In genomic region chr12:124458220-124458991, GRCh38 we compare ENCODE assay signal across 9 cellular contexts.
DNase-seq lines count a peak whose midpoint lies in the region; ATAC-seq, FAIRE-seq and TF ChIP-seq lines count a peak whose summit lies in the region.
"Had no signal": no experiment of that assay in that cellular context is flagged by ENCODE, and none has a peak within 500 bp of the region (broad histone marks: within the 10 kb centered on the region; RNA-seq: fewer than 3 reads in every experiment).

No MANE protein-coding gene starts in this region.

- H3K36me3 Mint-ChIP-seq in effector memory CD8-positive, alpha-beta T cell (ENCODE audit: insufficient read depth), result peaks cover 24% of the 10 kb centered on the region
- peaks cover 13% of the 10 kb centered on the region for H3K36me3 Mint-ChIP-seq in progenitor cell of endocrine pancreas (ENCODE audit: insufficient read depth)

- 93% methylated on average over 9 of the region's 20 CpGs for WGBS in HepG2 (ENCODE audit: low lambda C conversion rate)
- WGBS in right lobe of liver (ENCODE audit: insufficient coverage, low coverage, low lambda C conversion rate, missing lambda C conversion rate), result 73% methylated on average over 3 of the region's 20 CpGs

- no peak overlapping the region for H3K9ac ChIP-seq in HepG2 (ENCODE audit: insufficient read depth, low read depth, low read length)

- H3K36me3 ChIP-seq in HepG2 (replicated peaks in 1 of 2; ENCODE audit: control insufficient read depth in 1 of 2, insufficient read depth in 2 of 2, low read length in 2 of 2), result peaks cover 15 to 18% of the 10 kb centered on the region in 2 experiments; a peak in 4 of 5 replicates
- H3K36me3 ChIP-seq in right lobe of liver, result no peaks in the 10 kb centered on the region

- no peaks in the 10 kb centered on the region for H3K27me3 Mint-ChIP-seq in effector memory CD8-positive, alpha-beta T cell
- no peaks in the 10 kb centered on the region for H3K27me3 Mint-ChIP-seq in progenitor cell of endocrine pancreas

- ATAC-seq in HepG2, result no peak
- no peak for ATAC-seq in right lobe of liver
- no peak for ATAC-seq in effector memory CD8-positive, alpha-beta T cell (replicated peaks)
- ATAC-seq in GM21367 (IDR thresholded peaks at IDR 0.05; ENCODE audit: unreplicated experiment), result no peak

- H3K4me3 ChIP-seq in HepG2 (replicated peaks in 1 of 3; ENCODE audit: insufficient read depth in 1 of 3, low read depth in 2 of 3, low read length in 3 of 3), result no peak overlapping the region
- no peak overlapping the region for H3K4me3 ChIP-seq in right lobe of liver

- no peaks in the 10 kb centered on the region for H3K9me3 ChIP-seq in HepG2 (ENCODE audit: low read length)
- no peaks in the 10 kb centered on the region for H3K9me3 ChIP-seq in right lobe of liver

- TF ChIP-seq CTCF in HepG2 (CRISPR knock-in tag; IDR thresholded peaks at IDR 0.05) (no peak), right lobe of liver (IDR thresholded peaks at IDR 0.05) (no peak), progenitor cell of endocrine pancreas (IDR thresholded peaks at IDR 0.05; ENCODE audit: unreplicated experiment) (no peak)

- no peak for DNase-seq in HepG2 (ENCODE audit: low spot score)
- no peak for DNase-seq in right lobe of liver
- DNase-seq in effector memory CD8-positive, alpha-beta T cell, result no peak
- no peak for DNase-seq in progenitor cell of endocrine pancreas (ENCODE audit: low spot score, unreplicated experiment)
- DNase-seq in COLO829 (ENCODE audit: low spot score), result no peak
- no peak for DNase-seq in NCI-H1694 (lab: John Stamatoyannopoulos, UW)
- DNase-seq in ecto neural progenitor cell (ENCODE audit: low spot score), result no peak

- in situ Hi-C loops in HepG2 (cut with HindIII; ENCODE audit: extremely low pct_ligation_motif_present, low pct_unique_long_range_greater_than_20kb), result no loop called here

- H3K4me3 Mint-ChIP-seq in effector memory CD8-positive, alpha-beta T cell, result peak overlapping the region; percentile 86 to 90
- H3K4me3 Mint-ChIP-seq in progenitor cell of endocrine pancreas (ENCODE audit: low read depth), result no peak overlapping the region

- H3K27me3 ChIP-seq in HepG2 (ENCODE audit: control insufficient read depth in 1 of 2, insufficient read depth in 2 of 2, low read length in 2 of 2) (no peaks in the 10 kb centered on the region), right lobe of liver (no peaks in the 10 kb centered on the region)

- POLR2A ChIA-PET in HepG2 (lab: Yijun Ruan, JAX), result no interaction called here

- H3K4me1 ChIP-seq in HepG2 (ENCODE audit: insufficient read depth, low read length) (no peaks in the 10 kb centered on the region), right lobe of liver (peaks cover 0 to 3% (median 1%) of the 10 kb centered on the region in 4 donors)

- TF ChIP-seq POLR2A in HepG2 (IDR thresholded peaks at IDR 0.05; ENCODE audit: insufficient read depth in 1 of 2, low read depth in 2 of 2, low read length in 2 of 2), result no peak
- TF ChIP-seq POLR2A in right lobe of liver (IDR thresholded peaks at IDR 0.05), result no peak

- no peaks in the 10 kb centered on the region for H3K9me3 Mint-ChIP-seq in effector memory CD8-positive, alpha-beta T cell
- H3K9me3 Mint-ChIP-seq in progenitor cell of endocrine pancreas (ENCODE audit: low read depth), result no peaks in the 10 kb centered on the region
- H3K9me3 Mint-ChIP-seq: dendritic cell treated with granulocyte-macrophage colony-stimulating factor and Interleukin-4, amounts not matched to agents 40 ng/mL and 50 ng/mL, for 4 days had no signal

- TF ChIP-seq EP300 in HepG2 (IDR thresholded peaks at IDR 0.05; ENCODE audit: low read depth in 2 of 2, low read length in 2 of 2) (no peak), HepG2 (CRISPR knock-in tag; IDR thresholded peaks at IDR 0.05; ENCODE audit: borderline replicate concordance) (no peak)

- TF ChIP-seq RAD21 in HepG2 (CRISPR knock-in tag; IDR thresholded peaks at IDR 0.05), result no peak

- no TSS peak for BruUV-seq in HepG2 (replicated peaks; lab: Mats Ljungman, UMichigan)

- peak overlapping the region; percentile 96 for H3K27ac Mint-ChIP-seq in effector memory CD8-positive, alpha-beta T cell
- peak overlapping the region; percentile 22 for H3K27ac Mint-ChIP-seq in progenitor cell of endocrine pancreas

- CTCF ChIA-PET in HepG2 (lab: Yijun Ruan, JAX; ENCODE audit: low intra/inter-chr PET ratio, low total read pairs), result no interaction called here

- no peaks in the 10 kb centered on the region for H3K79me2 ChIP-seq in HepG2 (ENCODE audit: insufficient read depth, low read length)

- H2AFZ ChIP-seq in HepG2 (ENCODE audit: low read length), result no peak overlapping the region

- peaks cover 6% of the 10 kb centered on the region; the same call in 1 of the 2 replicates for H4K20me1 ChIP-seq in HepG2 (ENCODE audit: insufficient read depth, low read length)

- H3K4me2 ChIP-seq in HepG2 (ENCODE audit: low read depth, low read length), result no peak overlapping the region

- H3K27ac ChIP-seq in HepG2 (ENCODE audit: extremely low read length, insufficient read depth, low read length), result no peak overlapping the region
- H3K27ac ChIP-seq in right lobe of liver, result no peak overlapping the region

- no peak for FAIRE-seq in HepG2 (lab: Jason Lieb, UNC)

- intact Hi-C loops in HepG2 (cut with micrococcal nuclease; ENCODE audit: unreplicated experiment) (no loop called here), right lobe of liver (cut with DNase I) (no loop called here)

- H3K4me1 Mint-ChIP-seq in effector memory CD8-positive, alpha-beta T cell (ENCODE audit: low read depth in 2 of 2), result peaks cover 62 to 69% of the 10 kb centered on the region in 2 donors
- H3K4me1 Mint-ChIP-seq in progenitor cell of endocrine pancreas (ENCODE audit: low read depth), result peaks cover 1% of the 10 kb centered on the region

TF ChIP-seq in HepG2, 621 proteins besides CTCF, POLR2A, EP300 and RAD21:
- no peak for TF ChIP-seq BATF2 (CRISPR knock-in tag; IDR thresholded peaks at IDR 0.05)
- peak; percentile 78 for TF ChIP-seq ZNF629 (CRISPR knock-in tag; conservative IDR thresholded peaks at IDR 0.05)
TF ChIP-seq in HepG2: peak in this region for 1.
